1 cellular context compared by ENCODE assay signal in the genomic region with DNA sequence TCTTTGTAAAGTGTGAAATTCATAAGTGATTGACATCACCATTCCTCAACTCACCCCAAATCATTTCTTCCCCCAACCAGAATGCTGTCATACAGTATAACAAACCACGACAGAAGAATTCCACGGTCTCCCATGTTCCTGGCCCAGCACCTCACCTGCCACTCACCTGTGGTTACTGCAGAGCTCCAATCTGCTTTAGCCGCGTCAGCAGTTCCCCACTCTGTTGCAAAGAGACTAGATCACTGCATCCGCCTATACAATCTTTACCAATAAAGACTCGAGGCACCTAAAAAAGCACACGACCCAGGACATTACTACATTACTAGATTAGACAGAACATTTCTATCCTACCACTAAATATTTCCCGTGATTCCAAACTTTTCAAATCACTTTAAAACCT.
TF ChIP-seq lines count a peak whose summit lies in the region.

No MANE protein-coding gene starts in this region.

TF ChIP-seq in HepG2, 621 proteins besides CTCF, POLR2A, EP300 and RAD21:
- TF ChIP-seq MAFF (IDR thresholded peaks at IDR 0.05; ENCODE audit: low read depth, low read length) (peak; percentile 66), MAFK (conservative IDR thresholded peaks at IDR 0.05 in 1 of 2, IDR thresholded peaks at IDR 0.05 in 1 of 2; ENCODE audit: low read length in 2 of 2) (peak; percentile 59 to 83; a peak in 3 of 4 replicates), ZNF570 (CRISPR knock-in tag; IDR thresholded peaks at IDR 0.05; ENCODE audit: borderline replicate concordance) (no peak)
